ENCODE assay signal across 11 cellular contexts in the genomic region with DNA sequence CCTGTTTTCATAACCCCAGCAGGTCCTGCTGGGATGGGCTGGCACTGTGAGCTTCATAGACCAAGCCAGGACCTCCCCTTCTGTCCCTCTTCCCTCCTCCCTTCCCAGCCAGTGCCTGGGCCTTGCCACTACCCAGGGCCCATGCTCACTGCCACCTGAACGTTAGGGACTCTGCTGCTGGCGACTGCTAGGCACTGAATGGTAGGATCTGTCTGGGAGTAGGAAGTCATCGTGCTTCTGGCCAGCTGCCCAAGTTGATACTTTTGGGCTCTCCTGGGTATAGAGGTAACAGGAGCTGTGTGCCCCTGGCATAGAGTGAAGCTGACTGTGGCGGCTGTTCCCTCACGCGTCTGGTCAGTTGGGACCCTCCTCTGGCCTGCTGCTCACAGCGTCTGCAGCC.
"Had no signal": no experiment of that assay in that cellular context is flagged by ENCODE, and none has a peak within 500 bp of the region (broad histone marks: within the 10 kb centered on the region; RNA-seq: fewer than 3 reads in every experiment).

No MANE protein-coding gene starts in this region.

- H3K4me1 Mint-ChIP-seq: mesothelial cell of epicardium had no signal

- H3K9me3 Mint-ChIP-seq: mesothelial cell of epicardium had no signal

- DNase-seq: activated gamma-delta T cell, amniotic stem cell, brain microvascular endothelial cell, hippocampal formation, small intestine, SW 1271, T1000, tibial artery had no signal

- H3K4me1 ChIP-seq: tibial artery, vagina had no signal

- H3K4me3 Mint-ChIP-seq: mesothelial cell of epicardium had no signal

- H3K27ac Mint-ChIP-seq: mesothelial cell of epicardium had no signal

- H3K4me3 ChIP-seq: tibial artery, vagina had no signal

- H3K27ac ChIP-seq: brain microvascular endothelial cell, tibial artery, vagina had no signal

- H3K9me3 ChIP-seq: tibial artery, vagina had no signal

- H3K27me3 ChIP-seq: brain microvascular endothelial cell, tibial artery, vagina had no signal

- ATAC-seq: esophagus mucosa had no signal
